ENCODE assay signal across 9 cellular contexts in the genomic region with DNA sequence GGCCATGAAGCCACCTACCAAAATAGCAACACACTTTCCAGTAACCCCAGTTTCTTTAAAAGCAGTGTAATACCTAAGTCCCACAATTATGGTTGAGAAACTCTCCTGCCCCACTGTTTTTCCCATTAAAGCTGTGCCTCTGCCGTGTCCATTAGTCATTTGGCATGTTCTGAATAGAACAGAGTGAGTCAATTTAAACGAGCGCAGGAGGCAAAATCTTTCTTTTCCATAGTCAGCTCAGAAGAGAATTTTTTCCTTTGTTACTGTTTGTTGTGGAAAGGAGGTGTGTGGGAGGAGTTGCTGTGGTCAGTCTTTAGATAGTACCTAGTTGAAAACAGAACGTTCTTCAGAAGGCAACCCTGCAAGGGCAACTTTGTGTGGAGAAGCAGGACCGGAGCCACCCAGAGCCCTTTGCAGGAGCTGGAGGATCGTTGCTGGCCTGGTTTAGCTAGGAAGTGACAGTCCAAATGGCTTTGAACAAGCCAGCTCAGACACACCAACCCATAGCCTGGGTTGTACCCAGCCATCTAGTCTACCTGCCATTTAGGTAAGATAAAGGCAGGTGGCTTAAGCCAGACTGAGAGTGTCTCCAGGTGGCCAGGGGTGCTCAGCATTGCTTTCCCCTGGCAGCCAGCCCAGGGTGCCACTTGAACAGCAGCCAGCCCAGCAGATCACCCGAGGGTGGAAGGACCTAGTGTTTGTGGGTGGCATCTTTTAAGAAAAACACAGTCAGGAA. TPM values are rescaled to one million over a fixed set of nuclear protein-coding genes. Genes with fewer than 3 reads are reported as not detected.
DNase-seq lines count a peak whose midpoint lies in the region; ATAC-seq and TF ChIP-seq lines count a peak whose summit lies in the region.
"Had no signal": no experiment of that assay in that cellular context is flagged by ENCODE, and none has a peak within 500 bp of the region (broad histone marks: within the 10 kb centered on the region; RNA-seq: fewer than 3 reads in every experiment).

No MANE protein-coding gene starts in this region.

- in situ Hi-C loops in astrocyte of the cerebellum (cut with HindIII; ENCODE audit: low sequenced_read_pairs) (no loop called here), GM13976 (cut with MboI; ENCODE audit: low sequenced_read_pairs, unreplicated experiment) (no loop called here)

- peak; percentile 15 for ATAC-seq in mucosa of descending colon
- ATAC-seq in GM18909 (IDR thresholded peaks at IDR 0.05; ENCODE audit: poor library complexity, unreplicated experiment) = no peak
- ATAC-seq in naive thymus-derived CD4-positive, alpha-beta T cell = no peak

- no peak overlapping the region for H3K4me3 Mint-ChIP-seq in naive thymus-derived CD4-positive, alpha-beta T cell
- H3K4me3 Mint-ChIP-seq: activated B cell treated with CpG ODN at 0.5 μM for 24 hours had no signal

- H3K4me3 ChIP-seq in astrocyte of the cerebellum (ENCODE audit: low read depth, low read length) (no peak overlapping the region), mucosa of descending colon (no peak overlapping the region)
- H3K4me3 ChIP-seq in naive thymus-derived CD4-positive, alpha-beta T cell (ENCODE audit: low read length) = no peak overlapping the region

- peaks cover 0 to 4% (median 0%) of the 10 kb centered on the region in 5 donors for H3K27me3 Mint-ChIP-seq in naive thymus-derived CD4-positive, alpha-beta T cell
- H3K27me3 Mint-ChIP-seq: activated B cell treated with CpG ODN at 0.5 μM for 24 hours had no signal

- no peaks in the 10 kb centered on the region for H3K4me1 ChIP-seq in mucosa of descending colon (ENCODE audit: low read depth)
- H3K4me1 ChIP-seq in naive thymus-derived CD4-positive, alpha-beta T cell (ENCODE audit: control insufficient read depth in 2 of 2, insufficient read depth in 2 of 2, low read length in 2 of 2) = no peaks in the 10 kb centered on the region

- peaks cover 0 to 1% (median 0%) of the 10 kb centered on the region in 11 donors for H3K9me3 Mint-ChIP-seq in naive thymus-derived CD4-positive, alpha-beta T cell
- H3K9me3 Mint-ChIP-seq: activated B cell treated with CpG ODN at 0.5 μM for 24 hours had no signal

- H3K4me1 Mint-ChIP-seq in naive thymus-derived CD4-positive, alpha-beta T cell = peaks cover 0 to 3% (median 0%) of the 10 kb centered on the region in 7 donors
- H3K4me1 Mint-ChIP-seq: activated B cell treated with CpG ODN at 0.5 μM for 24 hours had no signal

- H3K27ac ChIP-seq in naive thymus-derived CD4-positive, alpha-beta T cell (ENCODE audit: low read depth, low read length) = no peak overlapping the region

- intact Hi-C loops in mucosa of descending colon (cut with DNase I, micrococcal nuclease) = no loop called here
- intact Hi-C loops in naive thymus-derived CD4-positive, alpha-beta T cell (cut with micrococcal nuclease) = no loop called here

- no peaks in the 10 kb centered on the region for H3K36me3 Mint-ChIP-seq in naive thymus-derived CD4-positive, alpha-beta T cell

- H3K27me3 ChIP-seq in naive thymus-derived CD4-positive, alpha-beta T cell (ENCODE audit: control insufficient read depth in 2 of 2, insufficient read depth in 2 of 2, low read length in 2 of 2) = no peaks in the 10 kb centered on the region

- DNase-seq in COLO829 (ENCODE audit: low spot score) (peak; percentile 4), NCI-H1436 (lab: John Stamatoyannopoulos, UW) (peak; percentile 71), astrocyte of the cerebellum (ENCODE audit: low read depth) (peak; percentile 82), mucosa of descending colon (no peak), GM13976 (ENCODE audit: low spot score) (no peak), midbrain (lab: John Stamatoyannopoulos, UW) (no peak)
- DNase-seq in naive thymus-derived CD4-positive, alpha-beta T cell = no peak
- DNase-seq: activated B cell treated with CpG ODN at 0.5 μM for 24 hours had no signal

- H3K36me3 ChIP-seq in mucosa of descending colon (ENCODE audit: low read depth) = no peaks in the 10 kb centered on the region
- no peaks in the 10 kb centered on the region for H3K36me3 ChIP-seq in naive thymus-derived CD4-positive, alpha-beta T cell (ENCODE audit: control insufficient read depth in 2 of 3, insufficient read depth in 3 of 3, low read length in 3 of 3)

- POLR2A ChIA-PET in naive thymus-derived CD4-positive, alpha-beta T cell (lab: Charles Lee) = interaction anchor here (0.6 kb wide), 1 partner anchor 533 kb away, joined by 3 read pairs; no protein-coding TSS in a partner anchor

- CTCF ChIA-PET in naive thymus-derived CD4-positive, alpha-beta T cell (lab: Charles Lee) = interaction anchor here (0.6 kb wide), 1 partner anchor 1542 kb away, joined by 3 read pairs; no protein-coding TSS in a partner anchor

- TF ChIP-seq CTCF in astrocyte of the cerebellum (IDR thresholded peaks at IDR 0.05; ENCODE audit: low read depth, low read length, missing control alignments) = no peak
- no peak for TF ChIP-seq CTCF in mucosa of descending colon (IDR thresholded peaks at IDR 0.05)
- TF ChIP-seq CTCF in GM13976 (IDR thresholded peaks at IDR 0.05; ENCODE audit: borderline replicate concordance, control extremely low read depth, extremely low read depth, insufficient read depth, missing control alignments) = no peak

- no peaks in the 10 kb centered on the region for H3K9me3 ChIP-seq in mucosa of descending colon
- no peaks in the 10 kb centered on the region for H3K9me3 ChIP-seq in naive thymus-derived CD4-positive, alpha-beta T cell (ENCODE audit: control insufficient read depth in 2 of 3, low read length in 3 of 3)

- no peak overlapping the region for H3K27ac Mint-ChIP-seq in naive thymus-derived CD4-positive, alpha-beta T cell
- H3K27ac Mint-ChIP-seq: activated B cell treated with CpG ODN at 0.5 μM for 24 hours had no signal

RNA-seq across cellular contexts. Expression of a gene that starts 30.4 kb away (rescaled TPM):
- 10 to 100 TPM in 1 of 3 donors, 1 to 10 TPM in 2; 5.4 to 18.4 (median 6.6) TPM for total RNA-seq in mucosa of descending colon
- total RNA-seq in naive thymus-derived CD4-positive, alpha-beta T cell = 10 to 100 TPM in 1 of 5 experiments, 1 to 10 TPM in 3, under 1 TPM in 1; 0.59 to 18.7 (median 4.7) TPM
- under 1 TPM in 1 of 2 donors, not detected in 1; 0.51 TPM for polyA plus RNA-seq in naive thymus-derived CD4-positive, alpha-beta T cell

Comparison
In these comparisons a context has a peak if more than half of its experiments do, and no peak if none do; other contexts are left out.
1. DNase-seq: peak in COLO829 (single experiment), NCI-H1436 (single experiment) and astrocyte of the cerebellum (single experiment); none in mucosa of descending colon (0 of 3), GM13976 (single experiment), midbrain (single experiment) and naive thymus-derived CD4-positive, alpha-beta T cell (0 of 9).